Comparison of ENCODE assay signal across 12 cellular contexts in genomic region chr3:99651561-99651960, GRCh38. TPM values are rescaled to one million over a fixed set of nuclear protein-coding genes. Genes with fewer than 3 reads are reported as not detected.
DNase-seq lines count a peak whose midpoint lies in the region; ATAC-seq and TF ChIP-seq lines count a peak whose summit lies in the region.
"Had no signal": no experiment of that assay in that cellular context is flagged by ENCODE, and none has a peak within 500 bp of the region (broad histone marks: within the 10 kb centered on the region; RNA-seq: fewer than 3 reads in every experiment).

No MANE protein-coding gene starts in this region.

- WGBS in esophagus squamous epithelium, 2 donors: 22 to 42% methylated on average over 3 of the region's 3 CpGs

- ATAC-seq in GM21381 (IDR thresholded peaks at IDR 0.05; ENCODE audit: unreplicated experiment) (no peak), GM21723 (IDR thresholded peaks at IDR 0.05; ENCODE audit: unreplicated experiment) (no peak), HG03378 (IDR thresholded peaks at IDR 0.05; ENCODE audit: unreplicated experiment) (no peak), GM21515 (IDR thresholded peaks at IDR 0.05; ENCODE audit: unreplicated experiment) (no peak)

- H3K9me3 ChIP-seq in MG63 (no peaks in the 10 kb centered on the region), esophagus squamous epithelium (no peaks in the 10 kb centered on the region)
- H3K9me3 ChIP-seq: BE2C, psoas muscle had no signal

- intact Hi-C loops in esophagus squamous epithelium (cut with DNase I): no loop called here

- TF ChIP-seq POLR2A in esophagus squamous epithelium (IDR thresholded peaks at IDR 0.05): no peak

- H3K4me1 ChIP-seq in ACC112 (ENCODE audit: control insufficient read depth, insufficient read depth, low read length, unreplicated experiment): peaks cover 94% of the 10 kb centered on the region
- peaks cover 0 to 57% (median 13%) of the 10 kb centered on the region in 3 donors for H3K4me1 ChIP-seq in esophagus squamous epithelium
- H3K4me1 ChIP-seq: BE2C, psoas muscle had no signal

- peaks cover 17% of the 10 kb centered on the region for H3K36me3 ChIP-seq in ACC112 (ENCODE audit: insufficient read depth, low read length)
- peaks cover 2% of the 10 kb centered on the region; the same call in 1 of the 2 replicates for H3K36me3 ChIP-seq in MG63
- H3K36me3 ChIP-seq in esophagus squamous epithelium: no peaks in the 10 kb centered on the region
- H3K36me3 ChIP-seq: BE2C had no signal

- TF ChIP-seq CTCF in esophagus squamous epithelium (IDR thresholded peaks at IDR 0.05): no peak

- H3K4me3 ChIP-seq in ACC112 (ENCODE audit: low read depth, low read length): peak overlapping the region; percentile 18; the same call in 1 of the 2 replicates
- H3K4me3 ChIP-seq in MG63: no peak overlapping the region
- no peak overlapping the region for H3K4me3 ChIP-seq in esophagus squamous epithelium
- H3K4me3 ChIP-seq: PC-9, psoas muscle had no signal

- DNase-seq in MG63 (peak; percentile 87), esophagus squamous epithelium (lab: John Stamatoyannopoulos, UW) (no peak), mucosa of gallbladder (ENCODE audit: low spot score) (peak; percentile 62)
- DNase-seq: BE2C, NCI-H1417 treated with DMSO at 0.1 percent for 48 hours had no signal

- H3K27ac ChIP-seq in ACC112 (ENCODE audit: low read depth, low read length): peak overlapping the region; percentile 94
- peak overlapping the region in 3 of 4 donors; percentile 44 to 58 (median 49) for H3K27ac ChIP-seq in esophagus squamous epithelium
- H3K27ac ChIP-seq: PC-9, psoas muscle had no signal

- no peak overlapping the region for H2AFZ ChIP-seq in ACC112 (ENCODE audit: low read length, unreplicated experiment)
- H2AFZ ChIP-seq: PC-9 had no signal

- no peaks in the 10 kb centered on the region for H3K27me3 ChIP-seq in ACC112 (ENCODE audit: insufficient read depth, low read length)
- H3K27me3 ChIP-seq in MG63: no peaks in the 10 kb centered on the region
- H3K27me3 ChIP-seq in esophagus squamous epithelium: no peaks in the 10 kb centered on the region
- H3K27me3 ChIP-seq: BE2C had no signal

- H3K79me2 ChIP-seq in ACC112 (ENCODE audit: control insufficient read depth, insufficient read depth, low read length, unreplicated experiment): peaks cover 86% of the 10 kb centered on the region

RNA-seq across cellular contexts. Expression of gene COL8A1, which starts 13.2 kb away (rescaled TPM):
- total RNA-seq in MG63 (2014; rRNA removed; shearing (Covaris generic); ENCODE audit: low replicate concordance): 11.8 and 19.1 TPM in 2 replicates
- total RNA-seq in esophagus squamous epithelium (10 to 100 TPM in 1 of 4 donors, 1 to 10 TPM in 3; 2.3 to 15.6 (median 5.0) TPM), mucosa of gallbladder (3.7 TPM)
